In genomic region chr17:75152523-75152922, GRCh38 we compare ENCODE assay signal across 1 cellular context.
TF ChIP-seq lines count a peak whose summit lies in the region.

No MANE protein-coding gene starts in this region.

TF ChIP-seq in HCT116, 20 proteins besides CTCF, POLR2A, EP300 and RAD21:
- no peak for TF ChIP-seq SRF (IDR thresholded peaks at IDR 0.05; ENCODE audit: low read depth)
- peak; percentile 41; the same call in 1 of the 2 replicates for TF ChIP-seq POLR2AphosphoS5 (IDR thresholded peaks at IDR 0.05; ENCODE audit: low read depth, low read length)
- no peak for TF ChIP-seq EZH2phosphoT487 (IDR thresholded peaks at IDR 0.05; ENCODE audit: borderline replicate concordance)
